In the genomic region with DNA sequence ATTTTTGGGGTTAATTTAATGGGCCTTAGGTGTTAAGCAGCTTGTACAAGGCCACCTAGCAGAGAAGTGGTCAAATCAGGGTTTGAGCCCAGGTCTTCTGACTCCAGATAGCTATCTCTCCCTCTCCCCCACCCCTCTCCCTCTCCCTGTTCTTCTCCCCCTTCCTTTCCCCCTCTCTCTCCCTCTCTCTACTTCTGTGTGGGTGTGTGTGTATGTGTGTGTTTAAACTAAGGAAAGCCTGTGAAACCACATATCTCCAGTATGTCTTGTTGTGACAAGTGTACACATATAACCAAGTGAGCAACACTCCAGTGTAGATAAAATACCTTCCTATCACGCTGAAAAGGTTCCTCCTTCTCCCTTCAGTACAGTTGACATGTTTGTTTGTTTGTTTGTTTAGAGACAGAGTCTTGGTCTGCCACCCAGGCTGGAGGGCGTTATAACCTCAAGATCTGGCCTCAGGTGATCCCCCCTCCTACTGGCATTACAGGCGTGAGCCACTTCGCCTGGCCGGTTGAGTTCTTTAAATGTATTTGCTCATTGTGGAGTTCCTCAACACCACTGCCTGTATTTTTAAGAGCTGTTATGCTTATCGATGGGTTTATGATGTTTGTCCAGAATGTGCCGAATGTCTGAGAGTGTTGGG, we compare ENCODE assay signal across 17 cellular contexts.
DNase-seq lines count a peak whose midpoint lies in the region; ATAC-seq and TF ChIP-seq lines count a peak whose summit lies in the region.
"Had no signal": no experiment of that assay in that cellular context is flagged by ENCODE, and none has a peak within 500 bp of the region (broad histone marks: within the 10 kb centered on the region; RNA-seq: fewer than 3 reads in every experiment).

No MANE protein-coding gene starts in this region.

- peak overlapping the region; percentile 52 for H3K27ac Mint-ChIP-seq in T-helper 2 cell treated with Interferon-gamma antibody and Interleukin-4, amounts not matched to agents 5 μg/mL and 100 μg/mL, for 36 hours
- peak overlapping the region in 2 of 3 experiments; percentile 29 to 51; a peak in 3 of 7 replicates for H3K27ac Mint-ChIP-seq in H9
- H3K27ac Mint-ChIP-seq: activated naive CD4-positive, alpha-beta T cell treated with anti-CD3 and anti-CD28 coated beads for 36 hours had no signal

- H2BK15ac ChIP-seq in H9 (ENCODE audit: low read depth, low read length) = no peak overlapping the region

- no CpG with 5 or more reads among the region's 7 CpGs for WGBS in H9 (ENCODE audit: extremely low coverage, insufficient read length, low lambda C conversion rate)
- no CpG with 5 or more reads among the region's 7 CpGs for WGBS in trophoblast cell (ENCODE audit: extremely low coverage, insufficient coverage, insufficient read length)

- H3K27me3 ChIP-seq in H9 (ENCODE audit: insufficient read depth, low read length) = no peaks in the 10 kb centered on the region
- no peaks in the 10 kb centered on the region for H3K27me3 ChIP-seq in endocrine pancreas (ENCODE audit: control insufficient read depth, insufficient read depth, low read length)
- no peaks in the 10 kb centered on the region for H3K27me3 ChIP-seq in trophoblast cell (ENCODE audit: insufficient read depth, low read length)
- H3K27me3 ChIP-seq: dorsolateral prefrontal cortex, Peyer's patch had no signal

- H4K8ac ChIP-seq in H9 (replicated peaks; ENCODE audit: insufficient read length, low read depth, low read length) (no peak overlapping the region), trophoblast cell (ENCODE audit: low read depth, low read length) (no peak overlapping the region)

- H3K4me2 ChIP-seq in H9 (ENCODE audit: insufficient read depth, insufficient read length, low read length) = no peak overlapping the region
- H3K4me2 ChIP-seq in trophoblast cell (ENCODE audit: low read length) = no peak overlapping the region

- H3K4me3 ChIP-seq in endocrine pancreas (ENCODE audit: control insufficient read depth, insufficient read depth, low read length) (peak overlapping the region; percentile 6), trophoblast cell (ENCODE audit: low read depth, low read length) (no peak overlapping the region)
- H3K4me3 ChIP-seq: dorsolateral prefrontal cortex, HAP-1, lung, Peyer's patch had no signal

- H2BK12ac ChIP-seq in H9 (ENCODE audit: insufficient read length, low read depth, low read length) = no peak overlapping the region
- no peak overlapping the region for H2BK12ac ChIP-seq in trophoblast cell (ENCODE audit: low read length)

- H3K4me3 Mint-ChIP-seq in T-helper 2 cell treated with Interferon-gamma antibody and Interleukin-4, amounts not matched to agents 5 μg/mL and 100 μg/mL, for 36 hours = no peak overlapping the region
- no peak overlapping the region for H3K4me3 Mint-ChIP-seq in H9
- H3K4me3 Mint-ChIP-seq: activated naive CD4-positive, alpha-beta T cell treated with anti-CD3 and anti-CD28 coated beads for 36 hours had no signal

- H3K23me2 ChIP-seq in H9 (ENCODE audit: insufficient read length, low read depth, low read length, poor library complexity, severe bottlenecking) = no peaks in the 10 kb centered on the region

- H3K4me1 Mint-ChIP-seq in T-helper 2 cell treated with Interferon-gamma antibody and Interleukin-4, amounts not matched to agents 5 μg/mL and 100 μg/mL, for 36 hours (ENCODE audit: low read depth) = peaks cover 63% of the 10 kb centered on the region
- peaks cover 84 to 91% of the 10 kb centered on the region in 2 experiments for H3K4me1 Mint-ChIP-seq in H9

- no peaks in the 10 kb centered on the region for H3K9me3 Mint-ChIP-seq in T-helper 2 cell treated with Interferon-gamma antibody and Interleukin-4, amounts not matched to agents 5 μg/mL and 100 μg/mL, for 36 hours
- no peaks in the 10 kb centered on the region for H3K9me3 Mint-ChIP-seq in H9
- H3K9me3 Mint-ChIP-seq: activated naive CD4-positive, alpha-beta T cell treated with anti-CD3 and anti-CD28 coated beads for 36 hours; CD8-positive, alpha-beta memory T cell had no signal

- DNase-seq in T-helper 2 cell treated with Interferon-gamma antibody and Interleukin-4, amounts not matched to agents 5 μg/mL and 100 μg/mL, for 36 hours (ENCODE audit: low spot score) = no peak
- no peak for DNase-seq in T-helper 2 cell
- no peak for DNase-seq in H9
- DNase-seq in trophoblast cell = no peak
- no peak for DNase-seq in NCI-H345 (lab: John Stamatoyannopoulos, UW)
- DNase-seq in Right ventricle myocardium inferior (ENCODE audit: missing footprints) = no peak
- DNase-seq: activated naive CD4-positive, alpha-beta T cell treated with anti-CD3 and anti-CD28 coated beads for 36 hours; CD8-positive, alpha-beta memory T cell; DMS79 treated with DMSO at 0.1 percent for 48 hours; dorsolateral prefrontal cortex; NCI-H1417 treated with DMSO at 0.1 percent for 48 hours; Peyer's patch; stimulated activated naive CD4-positive, alpha-beta T cell treated with Interleukin-2 at 50 U/mL for 16 hours had no signal

- H3K36me3 ChIP-seq in endocrine pancreas (ENCODE audit: control insufficient read depth, insufficient read depth, low read length) (no peaks in the 10 kb centered on the region), trophoblast cell (ENCODE audit: control insufficient read depth in 1 of 2, insufficient read depth in 2 of 2, low read length in 2 of 2) (no peaks in the 10 kb centered on the region)
- H3K36me3 ChIP-seq: HAP-1, Peyer's patch had no signal

- H2BK5ac ChIP-seq in H9 (ENCODE audit: insufficient read length, low read length) (no peak overlapping the region), trophoblast cell (ENCODE audit: low read depth, low read length, poor library complexity) (no peak overlapping the region)

- H3K9me3 ChIP-seq in H9 (ENCODE audit: control insufficient read depth, low read depth, low read length) (no peaks in the 10 kb centered on the region), endocrine pancreas (ENCODE audit: control insufficient read depth, low read length) (no peaks in the 10 kb centered on the region), trophoblast cell (ENCODE audit: insufficient read depth, low read depth, low read length) (no peaks in the 10 kb centered on the region)
- H3K9me3 ChIP-seq: HAP-1, Peyer's patch had no signal

- H4K12ac ChIP-seq in trophoblast cell (ENCODE audit: low read depth, low read length) = no peak overlapping the region

- H3K79me2 ChIP-seq in H9 (ENCODE audit: insufficient read depth, low read length) (peaks cover 98% of the 10 kb centered on the region), trophoblast cell (ENCODE audit: control insufficient read depth, insufficient read depth, low read length, poor library complexity) (no peaks in the 10 kb centered on the region)

- no peak overlapping the region for H2BK120ac ChIP-seq in H9 (ENCODE audit: low read depth, low read length, poor library complexity, severe bottlenecking)
- H2BK120ac ChIP-seq in trophoblast cell (ENCODE audit: insufficient read depth, low read length, poor library complexity) = no peak overlapping the region

- H3K36me3 Mint-ChIP-seq in T-helper 2 cell treated with Interferon-gamma antibody and Interleukin-4, amounts not matched to agents 5 μg/mL and 100 μg/mL, for 36 hours (ENCODE audit: low read depth) = no peaks in the 10 kb centered on the region
- peaks cover 0 to 13% (median 0%) of the 10 kb centered on the region in 3 experiments; a peak in 1 of 7 replicates for H3K36me3 Mint-ChIP-seq in H9 (ENCODE audit: insufficient read depth in 1 of 3, low read depth in 3 of 3)

- H3K14ac ChIP-seq in H9 (ENCODE audit: insufficient read depth, low read length) = no peak overlapping the region
- H3K14ac ChIP-seq in trophoblast cell (ENCODE audit: low read length) = no peak overlapping the region

- peaks cover 29% of the 10 kb centered on the region for H3K4me1 ChIP-seq in H9 (ENCODE audit: insufficient read depth, low read length)
- peaks cover 6% of the 10 kb centered on the region for H3K4me1 ChIP-seq in endocrine pancreas (ENCODE audit: control insufficient read depth, insufficient read depth, low read length)
- peaks cover 0 to 12% of the 10 kb centered on the region in 2 experiments for H3K4me1 ChIP-seq in trophoblast cell (ENCODE audit: control insufficient read depth in 1 of 2, insufficient read depth in 2 of 2, low read length in 2 of 2)

- H3K79me1 ChIP-seq in H9 (ENCODE audit: insufficient read depth, low read depth, low read length, poor library complexity, severe bottlenecking) (no peaks in the 10 kb centered on the region), trophoblast cell (ENCODE audit: low read length) (no peaks in the 10 kb centered on the region)

- H3K27ac ChIP-seq in H9 (ENCODE audit: insufficient read length, low read depth, low read length) (no peak overlapping the region), trophoblast cell (ENCODE audit: low read depth, low read length) (no peak overlapping the region)
- H3K27ac ChIP-seq: dorsolateral prefrontal cortex, Peyer's patch had no signal

- H3K27me3 Mint-ChIP-seq in T-helper 2 cell treated with Interferon-gamma antibody and Interleukin-4, amounts not matched to agents 5 μg/mL and 100 μg/mL, for 36 hours (ENCODE audit: low read depth) = no peaks in the 10 kb centered on the region
- H3K27me3 Mint-ChIP-seq in H9 (ENCODE audit: low read depth) = peaks cover 2% of the 10 kb centered on the region; the same call in 1 of the 2 replicates
- H3K27me3 Mint-ChIP-seq: CD8-positive, alpha-beta memory T cell had no signal

- no peak overlapping the region for H2AK5ac ChIP-seq in H9 (ENCODE audit: insufficient read length, low read length)
- H2AK5ac ChIP-seq in trophoblast cell (ENCODE audit: low read length) = no peak overlapping the region

- H3K9ac ChIP-seq in H9 (ENCODE audit: extremely low read depth, insufficient read length, low read length) = no peak overlapping the region
- no peak overlapping the region for H3K9ac ChIP-seq in endocrine pancreas (ENCODE audit: control insufficient read depth, insufficient read depth, low read length)
- H3K9ac ChIP-seq in trophoblast cell (ENCODE audit: low read length) = no peak overlapping the region

- no peak overlapping the region for H3T11ph ChIP-seq in H9 (ENCODE audit: low read length)

- H2BK20ac ChIP-seq in H9 (ENCODE audit: low read depth, low read length, poor library complexity, severe bottlenecking) = no peak overlapping the region

- no peak overlapping the region for H4K5ac ChIP-seq in H9 (ENCODE audit: insufficient read length, low read depth, low read length)

- H3K23ac ChIP-seq in H9 (ENCODE audit: insufficient read length, low read depth, low read length) = no peak overlapping the region
- no peak overlapping the region for H3K23ac ChIP-seq in trophoblast cell (ENCODE audit: low read length)

- no peak overlapping the region for H2AFZ ChIP-seq in H9 (ENCODE audit: low read length)
- H2AFZ ChIP-seq in trophoblast cell (ENCODE audit: insufficient read depth, low read length, poor library complexity) = no peak overlapping the region

- H4K20me1 ChIP-seq in H9 (ENCODE audit: control insufficient read depth, insufficient read depth, insufficient read length) = peaks cover 2% of the 10 kb centered on the region

- H3K4ac ChIP-seq in H9 (ENCODE audit: low read depth, low read length) = no peak overlapping the region
- peak overlapping the region; percentile 19 for H3K4ac ChIP-seq in trophoblast cell (ENCODE audit: low read depth, low read length)

- intact Hi-C loops in Right ventricle myocardium inferior (cut with DNase I) = loop anchor here (5.0 kb wide), 2 partner anchors 139 to 509 kb away; partner anchors contain the start of gene JARID2

- H4K91ac ChIP-seq in H9 (ENCODE audit: insufficient read length, low read depth, low read length) (no peak overlapping the region), trophoblast cell (ENCODE audit: low read depth, low read length) (no peak overlapping the region)

- H3K18ac ChIP-seq in H9 (ENCODE audit: insufficient read length, low read depth, low read length) (no peak overlapping the region), trophoblast cell (ENCODE audit: low read length) (no peak overlapping the region)

- H3K56ac ChIP-seq in H9 (ENCODE audit: insufficient read length, low read depth, low read length) = no peak overlapping the region

- no peak for TF ChIP-seq CTCF in H9 (conservative IDR thresholded peaks at IDR 0.05)

- ATAC-seq in HG02885 (IDR thresholded peaks at IDR 0.05; ENCODE audit: poor library complexity, unreplicated experiment) (no peak), Right ventricle myocardium inferior (no peak)
